Comparison of ENCODE assay signal across 3 cellular contexts in genomic region chr12:122929812-122930211, GRCh38.
A peak's percentile ranks its signal among the peaks of the same experiment; 100 is the strongest.
TF ChIP-seq lines count a peak whose summit lies in the region.

No MANE protein-coding gene starts in this region.

TF ChIP-seq in A549, 52 proteins besides CTCF, POLR2A, EP300 and RAD21:
- TF ChIP-seq SMC3 (IDR thresholded peaks at IDR 0.05) = no peak
- TF ChIP-seq HMGXB4 (CRISPR knock-in tag; IDR thresholded peaks at IDR 0.05; ENCODE audit: borderline replicate concordance) = no peak
- no peak for TF ChIP-seq BCL3 (IDR thresholded peaks at IDR 0.05)
- TF ChIP-seq REST (IDR thresholded peaks at IDR 0.05) = no peak
- no peak for TF ChIP-seq CBX8 (IDR thresholded peaks at IDR 0.05)
- no peak for TF ChIP-seq HDAC2 (IDR thresholded peaks at IDR 0.05)
- TF ChIP-seq EHMT2 (IDR thresholded peaks at IDR 0.05; ENCODE audit: low read depth) = no peak
- no peak for TF ChIP-seq MYC (IDR thresholded peaks at IDR 0.05; ENCODE audit: borderline replicate concordance, low read length)
- no peak for TF ChIP-seq ESRRA (IDR thresholded peaks at IDR 0.05; ENCODE audit: borderline replicate concordance, low read length)
- no peak for TF ChIP-seq JUNB (IDR thresholded peaks at IDR 0.05)
- TF ChIP-seq ZSCAN20 (CRISPR knock-in tag; IDR thresholded peaks at IDR 0.05) = no peak
- no peak for TF ChIP-seq FOXS1 (CRISPR knock-in tag; IDR thresholded peaks at IDR 0.05)
- TF ChIP-seq GATA3 (IDR thresholded peaks at IDR 0.05; ENCODE audit: borderline replicate concordance) = no peak
- TF ChIP-seq E2F6 (IDR thresholded peaks at IDR 0.05; ENCODE audit: borderline replicate concordance, low read depth) = no peak

TF ChIP-seq in HEK293, 187 proteins besides CTCF, POLR2A, EP300 and RAD21:
- TF ChIP-seq GLIS2 (tag by site-specific recombination; IDR thresholded peaks at IDR 0.05) = 0 out of 2 replicates have a peak, but pooled peaks have one; percentile 15
- TF ChIP-seq ZNF23 (tag by site-specific recombination; IDR thresholded peaks at IDR 0.05; ENCODE audit: borderline replicate concordance) = no peak
- no peak for TF ChIP-seq ZFP3 (tag by site-specific recombination; IDR thresholded peaks at IDR 0.05; ENCODE audit: low read depth)
- TF ChIP-seq ZNF645 (tag by site-specific recombination; IDR thresholded peaks at IDR 0.05) = no peak
- TF ChIP-seq ZXDB (tag by site-specific recombination; IDR thresholded peaks at IDR 0.05) = no peak
- no peak for TF ChIP-seq ZNF621 (tag by site-specific recombination; IDR thresholded peaks at IDR 0.05)
- no peak for TF ChIP-seq ZNF776 (tag by site-specific recombination; IDR thresholded peaks at IDR 0.05; ENCODE audit: borderline replicate concordance)

TF ChIP-seq in GM12878, 131 proteins besides CTCF, POLR2A, EP300 and RAD21:
- TF ChIP-seq ZBTB33 (IDR thresholded peaks at IDR 0.05) (0 out of 2 replicates have a peak, but pooled peaks have one; percentile 38), MTA3 (IDR thresholded peaks at IDR 0.05; ENCODE audit: borderline replicate concordance, low read length) (no peak)
